14 cellular contexts compared by ENCODE assay signal in the genomic region with DNA sequence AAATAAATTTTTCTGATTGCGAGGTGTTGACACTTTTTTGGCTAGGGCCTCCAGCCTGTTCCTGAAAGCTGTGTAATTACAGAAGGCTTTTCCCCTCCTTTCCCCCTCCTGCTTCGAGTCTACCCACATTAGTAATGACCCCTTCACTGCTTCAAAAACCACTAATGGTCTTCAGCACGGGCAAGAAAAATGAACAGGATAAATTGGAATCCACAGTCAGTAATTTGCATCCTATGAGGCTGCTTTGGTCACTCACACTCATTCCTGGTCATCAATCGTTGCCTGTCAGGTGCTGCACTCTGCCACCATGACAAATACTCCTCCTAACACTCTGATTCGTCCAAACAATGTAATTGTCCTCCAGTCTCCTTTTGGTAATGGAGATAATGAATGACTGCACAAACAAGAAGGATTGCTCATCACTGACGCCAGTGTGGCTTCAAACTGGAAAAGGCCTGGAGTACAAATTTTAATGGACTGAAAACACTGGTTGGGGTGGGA.
A peak's percentile ranks its signal among the peaks of the same experiment; 100 is the strongest.
DNase-seq lines count a peak whose midpoint lies in the region; ATAC-seq and TF ChIP-seq lines count a peak whose summit lies in the region.
"Had no signal": no experiment of that assay in that cellular context is flagged by ENCODE, and none has a peak within 500 bp of the region (broad histone marks: within the 10 kb centered on the region; RNA-seq: fewer than 3 reads in every experiment).

No MANE protein-coding gene starts in this region.

- no peaks in the 10 kb centered on the region for H3K36me3 Mint-ChIP-seq in glutamatergic neuron (ENCODE audit: unreplicated experiment)
- H3K36me3 Mint-ChIP-seq: CD14-positive monocyte had no signal

- no peaks in the 10 kb centered on the region for H3K9me3 Mint-ChIP-seq in glutamatergic neuron (ENCODE audit: unreplicated experiment)
- H3K9me3 Mint-ChIP-seq: dendritic cell treated with granulocyte-macrophage colony-stimulating factor and Interleukin-4, amounts not matched to agents 40 ng/mL and 50 ng/mL, for 4 days; H9 had no signal

- intact Hi-C loops in left ventricle myocardium superior (cut with micrococcal nuclease): no loop called here

- no peak for TF ChIP-seq CTCF in glutamatergic neuron (IDR thresholded peaks at IDR 0.05; ENCODE audit: partially characterized antibody, unreplicated experiment)

- H3K4me3 Mint-ChIP-seq in glutamatergic neuron (ENCODE audit: unreplicated experiment): no peak overlapping the region
- H3K4me3 Mint-ChIP-seq: CD14-positive monocyte; dendritic cell treated with granulocyte-macrophage colony-stimulating factor and Interleukin-4, amounts not matched to agents 40 ng/mL and 50 ng/mL, for 4 days; H9 had no signal

- ATAC-seq in SK-N-SH treated with all-trans-retinoic acid at 6 μM for 48 hours (peak; percentile 82), left ventricle myocardium superior (peak; percentile 66), GM19324 (IDR thresholded peaks at IDR 0.05; ENCODE audit: low FRiP score, unreplicated experiment) (no peak)

- no peaks in the 10 kb centered on the region for H3K27me3 Mint-ChIP-seq in glutamatergic neuron (ENCODE audit: unreplicated experiment)
- H3K27me3 Mint-ChIP-seq: dendritic cell treated with granulocyte-macrophage colony-stimulating factor and Interleukin-4, amounts not matched to agents 40 ng/mL and 50 ng/mL, for 4 days had no signal

- DNase-seq in AG08396 (ENCODE audit: low spot score) (peak; percentile 12), HT1080 (ENCODE audit: low read depth) (peak; percentile 61), left ventricle myocardium superior (no peak), glutamatergic neuron (no peak), DMS 273 (lab: John Stamatoyannopoulos, UW; ENCODE audit: unreplicated experiment) (no peak), HT-29 (ENCODE audit: low spot score) (no peak)
- DNase-seq: activated T-cell treated with anti-CD3 and anti-CD28 coated beads, Interleukin-2, amount 50 U/mL, for 1 hour; H9; NCI-H526; ovary had no signal

- no peak overlapping the region for H3K27ac Mint-ChIP-seq in glutamatergic neuron (ENCODE audit: unreplicated experiment)
- H3K27ac Mint-ChIP-seq: CD14-positive monocyte; dendritic cell treated with granulocyte-macrophage colony-stimulating factor and Interleukin-4, amounts not matched to agents 40 ng/mL and 50 ng/mL, for 4 days had no signal

- no peaks in the 10 kb centered on the region for H3K4me1 Mint-ChIP-seq in glutamatergic neuron (ENCODE audit: low read depth, unreplicated experiment)
- H3K4me1 Mint-ChIP-seq: CD14-positive monocyte had no signal

TF ChIP-seq in SK-N-SH treated with all-trans-retinoic acid at 6 μM for 48 hours, 23 proteins besides CTCF, POLR2A, EP300 and RAD21:
- TF ChIP-seq ISL1 (CRISPR knock-in tag; IDR thresholded peaks at IDR 0.05) (peak; percentile 60), ZC3H10 (CRISPR knock-in tag; IDR thresholded peaks at IDR 0.05) (no peak)
- TF ChIP-seq, protein P1, sequence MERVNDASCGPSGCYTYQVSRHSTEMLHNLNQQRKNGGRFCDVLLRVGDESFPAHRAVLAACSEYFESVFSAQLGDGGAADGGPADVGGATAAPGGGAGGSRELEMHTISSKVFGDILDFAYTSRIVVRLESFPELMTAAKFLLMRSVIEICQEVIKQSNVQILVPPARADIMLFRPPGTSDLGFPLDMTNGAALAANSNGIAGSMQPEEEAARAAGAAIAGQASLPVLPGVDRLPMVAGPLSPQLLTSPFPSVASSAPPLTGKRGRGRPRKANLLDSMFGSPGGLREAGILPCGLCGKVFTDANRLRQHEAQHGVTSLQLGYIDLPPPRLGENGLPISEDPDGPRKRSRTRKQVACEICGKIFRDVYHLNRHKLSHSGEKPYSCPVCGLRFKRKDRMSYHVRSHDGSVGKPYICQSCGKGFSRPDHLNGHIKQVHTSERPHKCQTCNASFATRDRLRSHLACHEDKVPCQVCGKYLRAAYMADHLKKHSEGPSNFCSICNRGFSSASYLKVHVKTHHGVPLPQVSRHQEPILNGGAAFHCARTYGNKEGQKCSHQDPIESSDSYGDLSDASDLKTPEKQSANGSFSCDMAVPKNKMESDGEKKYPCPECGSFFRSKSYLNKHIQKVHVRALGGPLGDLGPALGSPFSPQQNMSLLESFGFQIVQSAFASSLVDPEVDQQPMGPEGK (CRISPR knock-in tag; IDR thresholded peaks at IDR 0.05; ENCODE audit: borderline replicate concordance): peak; percentile 26; the same call in 1 of the 2 replicates

Comparison
In these comparisons a context has a peak if more than half of its experiments do, and no peak if none do; other contexts are left out.
1. DNase-seq: peak in AG08396 (single experiment) and HT1080 (single experiment); none in left ventricle myocardium superior (single experiment), glutamatergic neuron (single experiment), DMS 273 (single experiment) and HT-29 (single experiment).